In the genomic region with DNA sequence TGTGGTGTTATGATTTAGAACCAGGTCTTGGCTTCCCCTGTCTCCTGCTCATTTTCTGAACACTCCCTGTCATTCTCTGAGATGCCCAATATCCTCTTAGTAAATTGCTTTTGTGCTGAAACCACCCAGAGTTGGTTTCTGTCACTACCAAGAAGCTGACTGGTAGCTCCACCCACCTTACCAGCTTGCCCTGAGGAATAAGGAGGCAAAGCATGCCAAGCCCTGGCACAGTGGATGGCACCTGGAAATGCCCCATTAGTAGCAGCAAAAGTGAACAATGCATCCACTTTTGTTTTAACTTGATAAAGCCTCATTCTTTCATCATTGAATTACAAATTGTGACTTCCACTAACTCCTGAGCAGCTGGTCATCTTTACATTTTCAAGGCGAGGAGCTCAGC, we compare ENCODE assay signal across 21 cellular contexts.
"Had no signal": no experiment of that assay in that cellular context is flagged by ENCODE, and none has a peak within 500 bp of the region (broad histone marks: within the 10 kb centered on the region; RNA-seq: fewer than 3 reads in every experiment).

No MANE protein-coding gene starts in this region.

- H3K4me3 ChIP-seq: colonic mucosa, esophagus muscularis mucosa, gastroesophageal sphincter, heart left ventricle, hepatocyte, lower lobe of right lung had no signal

- H3K27me3 ChIP-seq: colonic mucosa, esophagus muscularis mucosa, foreskin keratinocyte, gastroesophageal sphincter, heart left ventricle had no signal

- DNase-seq: colonic mucosa; cortex of kidney; effector CD8-positive, alpha-beta T cell; effector memory CD8-positive, alpha-beta T cell; foreskin keratinocyte; heart left ventricle; hypothalamus; immature natural killer cell; islet precursor cell; kidney; kidney glomerular epithelial cell; left colon; left ventricle myocardium superior; lower lobe of right lung; mesenchymal stem cell; midbrain had no signal

- H3K27ac Mint-ChIP-seq: dendritic cell treated with granulocyte-macrophage colony-stimulating factor and Interleukin-4, amounts not matched to agents 40 ng/mL and 50 ng/mL, for 4 days; effector memory CD8-positive, alpha-beta T cell; immature natural killer cell had no signal

- H3K36me3 ChIP-seq: colonic mucosa, esophagus muscularis mucosa, gastroesophageal sphincter, heart left ventricle, lower lobe of right lung had no signal

- H3K4me1 Mint-ChIP-seq: immature natural killer cell had no signal

- ATAC-seq: effector memory CD8-positive, alpha-beta T cell; foreskin keratinocyte; gastroesophageal sphincter; heart left ventricle; left colon; left lobe of liver; left ventricle myocardium superior; lower lobe of right lung had no signal

- H3K36me3 Mint-ChIP-seq: immature natural killer cell had no signal

- H3K4me3 Mint-ChIP-seq: dendritic cell treated with granulocyte-macrophage colony-stimulating factor and Interleukin-4, amounts not matched to agents 40 ng/mL and 50 ng/mL, for 4 days; effector memory CD8-positive, alpha-beta T cell; immature natural killer cell had no signal

- H3K9me3 Mint-ChIP-seq: dendritic cell treated with granulocyte-macrophage colony-stimulating factor and Interleukin-4, amounts not matched to agents 40 ng/mL and 50 ng/mL, for 4 days; effector memory CD8-positive, alpha-beta T cell had no signal

- H3K9me3 ChIP-seq: colonic mucosa, esophagus muscularis mucosa, gastroesophageal sphincter, lower lobe of right lung had no signal

- H3K27ac ChIP-seq: colonic mucosa, esophagus muscularis mucosa, foreskin keratinocyte, gastroesophageal sphincter, heart left ventricle, hepatocyte, lower lobe of right lung had no signal

- H3K4me1 ChIP-seq: colonic mucosa, esophagus muscularis mucosa, foreskin keratinocyte, gastroesophageal sphincter, lower lobe of right lung had no signal
